9 cellular contexts compared by ENCODE assay signal in the genomic region with DNA sequence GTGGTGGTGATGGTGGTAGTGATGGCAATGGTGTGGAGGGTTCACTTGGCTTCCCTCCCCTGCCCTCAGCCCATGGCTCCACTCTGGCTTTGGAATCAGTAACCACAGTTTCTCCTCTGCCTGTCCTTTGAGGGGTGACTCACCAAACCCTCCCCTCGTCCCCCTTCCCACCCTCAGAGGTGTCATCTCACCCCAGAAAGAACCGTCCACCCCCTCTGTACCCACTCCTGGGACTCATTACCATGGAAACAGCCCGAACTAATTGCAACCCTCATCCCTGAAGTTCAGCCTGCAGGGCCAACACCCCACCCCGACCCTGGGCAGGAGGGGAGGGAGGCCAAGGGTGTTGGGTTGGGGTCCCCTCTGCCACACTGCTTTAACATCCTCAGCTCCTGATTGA. TPM values are rescaled to one million over a fixed set of nuclear protein-coding genes. Genes with fewer than 3 reads are reported as not detected.
DNase-seq lines count a peak whose midpoint lies in the region; ATAC-seq and TF ChIP-seq lines count a peak whose summit lies in the region.
"Had no signal": no experiment of that assay in that cellular context is flagged by ENCODE, and none has a peak within 500 bp of the region (broad histone marks: within the 10 kb centered on the region; RNA-seq: fewer than 3 reads in every experiment).

No MANE protein-coding gene starts in this region.

- CTCF ChIA-PET in OCI-LY7 (lab: Charles Lee; ENCODE audit: unreplicated experiment): no interaction called here

- intact Hi-C loops in right cardiac atrium (cut with DNase I) (no loop called here), sciatic nerve (cut with DNase I) (no loop called here), OCI-LY7 (cut with micrococcal nuclease; ENCODE audit: unreplicated experiment) (no loop called here)

- H3K4me3 ChIP-seq in right cardiac atrium (ENCODE audit: low read length) (no peak overlapping the region), OCI-LY7 (ENCODE audit: low read depth, low read length, poor library complexity, severe bottlenecking) (no peak overlapping the region)

- H3K79me2 ChIP-seq in OCI-LY7 (ENCODE audit: insufficient read depth, low read depth, low read length): no peaks in the 10 kb centered on the region

- H3K36me3 ChIP-seq in OCI-LY7 (ENCODE audit: insufficient read depth, low read length): no peaks in the 10 kb centered on the region

- no peak overlapping the region for H2AFZ ChIP-seq in OCI-LY7 (ENCODE audit: low read length)

- no peak overlapping the region for H3K4me2 ChIP-seq in OCI-LY7 (ENCODE audit: low read length)

- WGBS in right cardiac atrium: 33% methylated on average over 4 of the region's 4 CpGs

- no peaks in the 10 kb centered on the region for H4K20me1 ChIP-seq in OCI-LY7 (ENCODE audit: insufficient read depth, low read length)

- H3K27me3 ChIP-seq in right cardiac atrium (ENCODE audit: control insufficient read depth, insufficient read depth): no peaks in the 10 kb centered on the region

- H3K9me3 ChIP-seq in right cardiac atrium (ENCODE audit: control insufficient read depth, low read length) (no peaks in the 10 kb centered on the region), OCI-LY7 (ENCODE audit: low read length) (no peaks in the 10 kb centered on the region)

- DNase-seq in right cardiac atrium (peak; percentile 22 to 48 (median 48)), sciatic nerve (ENCODE audit: low spot score) (no peak), NCI-H2029 treated with DMSO at 0.1 percent for 48 hours (lab: John Stamatoyannopoulos, UW) (no peak), OCI-LY7 (ENCODE audit: low spot score) (no peak)
- DNase-seq in effector CD8-positive, alpha-beta T cell (lab: John Stamatoyannopoulos, UW): no peak

- BruUV-seq in OCI-LY7 (replicated peaks; lab: Mats Ljungman, UMichigan): no TSS peak

- TF ChIP-seq CTCF in C4-2B (conservative IDR thresholded peaks at IDR 0.05): no peak
- no peak for TF ChIP-seq CTCF in VCaP (conservative IDR thresholded peaks at IDR 0.05)
- TF ChIP-seq CTCF in OCI-LY7 (conservative IDR thresholded peaks at IDR 0.05; ENCODE audit: low read length): no peak

- ATAC-seq in right cardiac atrium (peak in 1 of 2 donors; percentile 9), sciatic nerve (peak; percentile 33), HG02970 (IDR thresholded peaks at IDR 0.05; ENCODE audit: low FRiP score, unreplicated experiment) (no peak)

- H3K9me2 ChIP-seq in OCI-LY7 (ENCODE audit: insufficient read depth, low read length): no peaks in the 10 kb centered on the region

- peak overlapping the region; percentile 58 for H3K27ac ChIP-seq in C4-2B
- H3K27ac ChIP-seq in VCaP: peak overlapping the region; percentile 63
- no peak overlapping the region for H3K27ac ChIP-seq in right cardiac atrium (ENCODE audit: low read length)
- H3K27ac ChIP-seq in OCI-LY7 (ENCODE audit: low read depth, low read length, poor library complexity, severe bottlenecking): no peak overlapping the region
- H3K27ac ChIP-seq: SK-N-MC had no signal

- H3K4me1 ChIP-seq in right cardiac atrium (ENCODE audit: control insufficient read depth, insufficient read depth, low read length) (peaks cover 11% of the 10 kb centered on the region), OCI-LY7 (ENCODE audit: insufficient read depth, low read length, poor library complexity, severe bottlenecking) (no peaks in the 10 kb centered on the region)

- POLR2A ChIA-PET in OCI-LY7 (lab: Charles Lee): interaction anchor here (1.0 kb wide), 1 partner anchor 13 kb away, joined by 3 read pairs; no protein-coding TSS in a partner anchor

RNA-seq across cellular contexts. Expression of a gene that starts 26.6 kb away (rescaled TPM):
- 100 to 1,000 TPM; 123 to 177 (median 136) TPM for total RNA-seq in right cardiac atrium
- 110 TPM for polyA plus RNA-seq in right cardiac atrium
- total RNA-seq in sciatic nerve: 419 TPM
- not detected in 2 replicates for total RNA-seq in OCI-LY7 (2014; rRNA removed; shearing (Covaris generic))
- total RNA-seq in OCI-LY7 (2022): 0.19 and 0.28 TPM in 2 replicates

RNA-seq across cellular contexts. Expression of a gene that starts 45.5 kb away (rescaled TPM):
- not detected for total RNA-seq in right cardiac atrium
- 1.2 TPM for polyA plus RNA-seq in right cardiac atrium
- total RNA-seq in sciatic nerve: not detected
- not detected in 2 replicates for total RNA-seq in OCI-LY7 (2014; rRNA removed; shearing (Covaris generic))
- total RNA-seq in OCI-LY7 (2022): not detected in 2 replicates

Comparison
In these comparisons a context has a peak if more than half of its experiments do, and no peak if none do; other contexts are left out.
1. H3K27ac ChIP-seq: peak in C4-2B (single experiment) and VCaP (single experiment); none in right cardiac atrium (single experiment) and OCI-LY7 (single experiment).
2. DNase-seq: peak in right cardiac atrium (3 of 3); none in sciatic nerve (single experiment), NCI-H2029 treated with DMSO at 0.1 percent for 48 hours (single experiment), effector CD8-positive, alpha-beta T cell (single experiment) and OCI-LY7 (single experiment).
3. RNA of a gene that starts 26.6 kb away (total RNA-seq): 419 TPM in sciatic nerve (single experiment) and 123 to 177 TPM in right cardiac atrium; 0.19 to 0.28 TPM in OCI-LY7; every median in the first group is over 10 times any median in the second.